In the genomic region with DNA sequence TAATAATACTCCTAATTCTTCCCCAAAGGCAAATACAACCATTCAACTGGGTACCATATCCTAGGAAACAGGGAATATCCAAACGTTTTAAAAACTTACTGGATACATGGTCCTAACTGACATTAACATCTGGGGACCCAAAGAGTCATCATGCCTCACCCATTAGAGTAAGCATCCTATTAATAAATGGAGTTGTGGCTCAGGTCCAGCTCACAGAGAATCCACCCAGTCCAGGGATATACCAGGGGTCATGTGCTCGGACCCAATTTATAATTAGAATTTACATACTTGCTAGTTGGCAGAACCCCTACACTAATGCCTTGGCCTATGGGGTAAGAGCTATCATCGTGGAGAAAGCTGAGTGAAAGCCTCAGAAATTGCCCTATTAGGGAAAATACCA, we compare ENCODE assay signal across 24 cellular contexts.
"Had no signal": no experiment of that assay in that cellular context is flagged by ENCODE, and none has a peak within 500 bp of the region (broad histone marks: within the 10 kb centered on the region; RNA-seq: fewer than 3 reads in every experiment).

No MANE protein-coding gene starts in this region.

- H3K27me3 ChIP-seq: colonic mucosa, dorsolateral prefrontal cortex, esophagus muscularis mucosa, esophagus squamous epithelium, foreskin keratinocyte, gastrocnemius medialis, gastroesophageal sphincter, heart left ventricle, heart right ventricle had no signal

- H3K9me3 ChIP-seq: colonic mucosa, esophagus muscularis mucosa, gastrocnemius medialis, gastroesophageal sphincter, heart left ventricle had no signal

- ATAC-seq: effector memory CD8-positive, alpha-beta T cell; esophagus mucosa; foreskin keratinocyte; gastrocnemius medialis; gastroesophageal sphincter; heart left ventricle had no signal

- H3K27ac ChIP-seq: colonic mucosa, coronary artery, dorsolateral prefrontal cortex, epithelial cell of prostate, esophagus muscularis mucosa, esophagus squamous epithelium, foreskin keratinocyte, gastrocnemius medialis, gastroesophageal sphincter, heart left ventricle, heart right ventricle had no signal

- H3K4me1 ChIP-seq: esophagus muscularis mucosa, esophagus squamous epithelium, foreskin keratinocyte, gastrocnemius medialis, gastroesophageal sphincter, heart left ventricle, heart right ventricle had no signal

- DNase-seq: colonic mucosa; cortex of kidney; dermis blood vessel endothelial cell; dorsolateral prefrontal cortex; effector CD4-positive, alpha-beta T cell; effector CD8-positive, alpha-beta T cell; effector memory CD4-positive, alpha-beta T cell; effector memory CD8-positive, alpha-beta T cell; endodermal cell; erythroblast; esophagus squamous epithelium; foreskin fibroblast; foreskin keratinocyte; foreskin melanocyte; gastrocnemius medialis; glutamatergic neuron; head of caudate nucleus; heart left ventricle had no signal

- H3K4me3 ChIP-seq: colonic mucosa, coronary artery, dorsolateral prefrontal cortex, esophagus muscularis mucosa, esophagus squamous epithelium, gastrocnemius medialis, gastroesophageal sphincter, heart left ventricle, heart right ventricle had no signal

- H3K36me3 ChIP-seq: colonic mucosa, esophagus muscularis mucosa, esophagus squamous epithelium, gastrocnemius medialis, gastroesophageal sphincter, heart left ventricle, heart right ventricle had no signal
